ENCODE assay signal across 10 cellular contexts in the genomic region with DNA sequence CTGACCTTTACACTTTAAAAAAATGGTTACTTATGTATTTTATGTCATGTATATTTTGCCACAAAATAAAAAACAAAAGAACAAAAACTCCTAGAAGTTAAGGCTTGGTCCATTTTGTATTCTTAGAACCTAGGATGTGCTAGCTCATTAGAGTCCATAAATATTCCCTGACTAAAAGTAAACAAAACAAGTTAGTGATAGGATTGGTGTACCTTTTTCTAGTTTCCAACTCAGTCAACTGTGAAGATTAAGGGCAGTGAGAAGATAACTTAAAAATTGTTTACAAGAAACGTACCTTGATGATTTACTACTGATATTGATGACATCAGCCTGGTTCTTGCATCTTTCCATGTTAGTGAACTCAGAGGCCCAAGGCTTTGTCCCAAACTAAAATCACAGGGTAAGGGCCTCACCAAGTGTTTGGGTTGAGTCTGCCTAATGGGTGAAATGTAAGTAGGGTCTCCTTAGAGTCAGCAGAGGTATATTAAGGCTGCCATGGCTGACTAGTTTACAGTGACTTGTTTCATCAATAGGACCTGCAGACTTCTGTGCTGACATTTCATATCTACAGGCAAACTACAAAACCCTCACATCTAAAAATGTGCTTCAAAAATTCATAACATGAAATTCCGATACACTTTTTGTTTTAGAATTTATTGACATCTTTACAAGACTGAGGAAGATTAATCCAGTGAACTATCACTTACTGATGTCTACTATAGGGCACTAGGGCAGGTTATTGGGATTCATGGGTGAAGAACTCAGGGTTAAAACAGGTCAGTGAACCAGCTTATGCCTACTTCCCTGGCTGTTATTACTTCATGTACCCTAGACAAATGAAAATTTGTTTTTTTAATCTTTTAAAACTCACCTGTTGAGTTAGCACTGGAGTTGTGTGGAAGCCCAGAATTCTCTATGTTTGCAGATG. TPM values are rescaled to one million over a fixed set of nuclear protein-coding genes. Genes with fewer than 3 reads are reported as not detected.
DNase-seq lines count a peak whose midpoint lies in the region; ATAC-seq, FAIRE-seq and TF ChIP-seq lines count a peak whose summit lies in the region.
"Had no signal": no experiment of that assay in that cellular context is flagged by ENCODE, and none has a peak within 500 bp of the region (broad histone marks: within the 10 kb centered on the region; RNA-seq: fewer than 3 reads in every experiment).

No MANE protein-coding gene starts in this region.

- peak overlapping the region; percentile 58; the same call in 1 of the 2 replicates for H3K27ac Mint-ChIP-seq in HFFc6
- H3K27ac Mint-ChIP-seq in effector memory CD8-positive, alpha-beta T cell = peak overlapping the region; percentile 79 to 81

- ATAC-seq in RWPE2 (ENCODE audit: low read depth) = no peak
- ATAC-seq in effector memory CD8-positive, alpha-beta T cell (replicated peaks) = no peak
- ATAC-seq in HG03139 (IDR thresholded peaks at IDR 0.05; ENCODE audit: unreplicated experiment) = no peak

- 79 to 86% (median 82%) methylated on average over 2 of the region's 2 CpGs for WGBS in spleen, 5 donors

- TF ChIP-seq POLR2A in spleen (IDR thresholded peaks at IDR 0.05) = no peak

- FAIRE-seq in kidney (lab: Jason Lieb, UNC) = no peak

- peaks cover 42% of the 10 kb centered on the region for H3K36me3 ChIP-seq in RWPE2 (ENCODE audit: low read depth)
- peaks cover 0 to 41% (median 13%) of the 10 kb centered on the region in 6 donors for H3K36me3 ChIP-seq in spleen
- peaks cover 0 to 3% of the 10 kb centered on the region in 2 donors for H3K36me3 ChIP-seq in kidney (ENCODE audit: control insufficient read depth in 1 of 2, insufficient read depth in 2 of 2, low read length in 2 of 2)

- H3K36me3 Mint-ChIP-seq in HFFc6 (ENCODE audit: low read depth) = peaks cover 32% of the 10 kb centered on the region
- peaks cover 35% of the 10 kb centered on the region for H3K36me3 Mint-ChIP-seq in effector memory CD8-positive, alpha-beta T cell (ENCODE audit: insufficient read depth)

- no peak for TF ChIP-seq CTCF in HFFc6 (IDR thresholded peaks at IDR 0.05)
- TF ChIP-seq CTCF in RWPE2 (IDR thresholded peaks at IDR 0.05; ENCODE audit: poor library complexity, severe bottlenecking) = no peak
- no peak for TF ChIP-seq CTCF in spleen (IDR thresholded peaks at IDR 0.05 in 8 of 11, conservative IDR thresholded peaks at IDR 0.05 in 3 of 11)
- no peak for TF ChIP-seq CTCF in kidney (IDR thresholded peaks at IDR 0.05; ENCODE audit: borderline replicate concordance, extremely low read depth, insufficient read depth)

- H3K4me3 Mint-ChIP-seq in HFFc6 = peak overlapping the region; percentile 22; the same call in 1 of the 2 replicates
- peak overlapping the region; percentile 34 to 98 for H3K4me3 Mint-ChIP-seq in effector memory CD8-positive, alpha-beta T cell

- H3K4me1 ChIP-seq in RWPE2 (ENCODE audit: insufficient read depth, poor library complexity, severe bottlenecking) (peaks cover 26% of the 10 kb centered on the region), spleen (peaks cover 45 to 72% (median 57%) of the 10 kb centered on the region in 6 donors), kidney (ENCODE audit: control insufficient read depth in 1 of 2, insufficient read depth in 1 of 2, low read depth in 1 of 2, low read length in 2 of 2) (peaks cover 4 to 14% of the 10 kb centered on the region in 2 donors)

- peak overlapping the region; percentile 79 for H3K27ac ChIP-seq in RWPE2 (ENCODE audit: poor library complexity, severe bottlenecking)
- H3K27ac ChIP-seq in spleen = peak overlapping the region in 7 of 8 donors; percentile 10 to 93 (median 50)
- no peak overlapping the region for H3K27ac ChIP-seq in kidney (ENCODE audit: low read depth in 2 of 2, low read length in 2 of 2)
- H3K27ac ChIP-seq: coronary artery had no signal

- peaks cover 7% of the 10 kb centered on the region for H3K9me3 Mint-ChIP-seq in HFFc6
- no peaks in the 10 kb centered on the region for H3K9me3 Mint-ChIP-seq in effector memory CD8-positive, alpha-beta T cell

- H3K9me3 ChIP-seq in RWPE2 (ENCODE audit: severe bottlenecking) = no peaks in the 10 kb centered on the region
- peaks cover 0 to 10% (median 2%) of the 10 kb centered on the region in 8 donors for H3K9me3 ChIP-seq in spleen
- peaks cover 0 to 2% of the 10 kb centered on the region in 2 donors for H3K9me3 ChIP-seq in kidney (ENCODE audit: control insufficient read depth in 1 of 2, low read length in 2 of 2)

- no peaks in the 10 kb centered on the region for H3K27me3 Mint-ChIP-seq in HFFc6 (ENCODE audit: insufficient read depth)
- no peaks in the 10 kb centered on the region for H3K27me3 Mint-ChIP-seq in effector memory CD8-positive, alpha-beta T cell

- intact Hi-C loops in spleen (cut with DNase I; ENCODE audit: low total_unique reads) (no loop called here), kidney (cut with DNase I) (no loop called here)

- H3K4me3 ChIP-seq in RWPE2 (ENCODE audit: severe bottlenecking) = no peak overlapping the region
- peak overlapping the region in 1 of 8 donors; percentile 9 for H3K4me3 ChIP-seq in spleen
- H3K4me3 ChIP-seq in kidney (ENCODE audit: low read length in 2 of 2) = no peak overlapping the region
- H3K4me3 ChIP-seq: coronary artery had no signal

- H3K9ac ChIP-seq in kidney (ENCODE audit: low read length in 2 of 2) = no peak overlapping the region

- H3K27me3 ChIP-seq in RWPE2 (ENCODE audit: insufficient read depth, poor library complexity, severe bottlenecking) = no peaks in the 10 kb centered on the region
- no peaks in the 10 kb centered on the region for H3K27me3 ChIP-seq in spleen (replicated peaks in 1 of 7)

- peaks cover 66% of the 10 kb centered on the region for H3K4me1 Mint-ChIP-seq in HFFc6 (ENCODE audit: low read depth)
- H3K4me1 Mint-ChIP-seq in effector memory CD8-positive, alpha-beta T cell (ENCODE audit: low read depth in 2 of 2) = peaks cover 58 to 74% of the 10 kb centered on the region in 2 donors

- no peak for DNase-seq in HFFc6
- DNase-seq in RWPE2 (ENCODE audit: low spot score) = no peak
- no peak for DNase-seq in effector memory CD8-positive, alpha-beta T cell
- no peak for DNase-seq in spleen
- no peak for DNase-seq in kidney
- no peak for DNase-seq in stimulated activated CD8-positive, alpha-beta memory T cell treated with anti-CD3 and anti-CD28 coated beads, Interleukin-4, amount 100 ng/mL, for 48 hours
- DNase-seq: foreskin melanocyte, NCI-H1417 had no signal

RNA-seq across cellular contexts. Expression of gene TMEM123, which starts 4.4 kb away (rescaled TPM):
- 100 to 1,000 TPM; 128 to 197 (median 161) TPM for total RNA-seq in HFFc6 (2021; fragmentation: NEBNext Ultra II Directional; extraction: Animal tissue kit (Norgen Biotek cat#: 25700))
- total RNA-seq in spleen = 100 to 1,000 TPM; 109 to 184 (median 161) TPM
- 10 to 100 TPM; 51.3 to 92.7 (median 66.3) TPM for polyA plus RNA-seq in spleen
- 143 TPM for total RNA-seq in kidney
- 57.0 TPM for polyA plus RNA-seq in kidney (ENCODE audit: insufficient read depth, low read depth, low replicate concordance)

Comparison
In these comparisons a context has a peak if more than half of its experiments do, and no peak if none do; other contexts are left out.
1. H3K27ac ChIP-seq: peak in RWPE2 (single experiment) and spleen (7 of 8); none in kidney (0 of 2).